Comparison of ENCODE assay signal across 18 cellular contexts in the genomic region with DNA sequence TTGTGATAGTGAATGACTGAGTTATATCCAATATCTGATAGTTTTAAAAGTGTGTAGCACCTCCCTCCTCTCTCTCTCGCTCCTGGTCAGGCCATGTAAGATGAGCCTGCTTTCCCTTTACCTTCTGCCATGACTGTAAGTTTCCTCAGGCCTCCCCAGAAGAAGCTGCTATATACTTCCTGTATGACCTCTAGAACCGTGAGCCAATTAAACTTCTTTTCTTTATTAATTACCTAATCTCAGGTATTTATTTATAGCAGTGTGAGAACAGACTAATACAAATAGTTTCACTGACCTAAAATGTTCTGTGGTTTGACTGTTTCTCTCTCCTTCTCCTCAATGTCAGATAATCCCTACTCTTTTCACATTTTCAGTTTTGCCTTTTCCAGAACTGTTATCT.
DNase-seq lines count a peak whose midpoint lies in the region; ATAC-seq and TF ChIP-seq lines count a peak whose summit lies in the region.
"Had no signal": no experiment of that assay in that cellular context is flagged by ENCODE, and none has a peak within 500 bp of the region (broad histone marks: within the 10 kb centered on the region; RNA-seq: fewer than 3 reads in every experiment).

No MANE protein-coding gene starts in this region.

- H3K27me3 Mint-ChIP-seq in nephron progenitor cell (ENCODE audit: low read depth, poor library complexity): no peaks in the 10 kb centered on the region
- H3K27me3 Mint-ChIP-seq: CD8-positive, alpha-beta memory T cell; IgD-negative memory B cell had no signal

- no peaks in the 10 kb centered on the region for H3K9me3 ChIP-seq in Peyer's patch
- H3K9me3 ChIP-seq: BE2C had no signal

- H3K9me3 Mint-ChIP-seq in nephron progenitor cell: peaks cover 37% of the 10 kb centered on the region

- TF ChIP-seq POLR2A in Peyer's patch (IDR thresholded peaks at IDR 0.05): no peak

- TF ChIP-seq CTCF in KMS-11 (conservative IDR thresholded peaks at IDR 0.05; ENCODE audit: low read depth, low read length) (no peak), nephron progenitor cell (IDR thresholded peaks at IDR 0.05) (no peak), Peyer's patch (IDR thresholded peaks at IDR 0.05) (no peak)

- H3K36me3 Mint-ChIP-seq in nephron progenitor cell (ENCODE audit: low read depth): peaks cover 7% of the 10 kb centered on the region
- H3K36me3 Mint-ChIP-seq: CD4-positive, CD25-positive, alpha-beta regulatory T cell; CD8-positive, alpha-beta memory T cell had no signal

- H3K79me2 ChIP-seq in KMS-11 (ENCODE audit: insufficient read depth, low read depth): no peaks in the 10 kb centered on the region

- peaks cover 38% of the 10 kb centered on the region for H3K4me1 Mint-ChIP-seq in nephron progenitor cell
- H3K4me1 Mint-ChIP-seq: CD8-positive, alpha-beta memory T cell; IgD-negative memory B cell had no signal

- H3K27ac Mint-ChIP-seq in nephron progenitor cell: peak overlapping the region; percentile 91
- H3K27ac Mint-ChIP-seq: CD4-positive, CD25-positive, alpha-beta regulatory T cell; IgD-negative memory B cell had no signal

- H3K4me3 Mint-ChIP-seq in nephron progenitor cell: no peak overlapping the region
- H3K4me3 Mint-ChIP-seq: CD4-positive, CD25-positive, alpha-beta regulatory T cell; CD8-positive, alpha-beta memory T cell; IgD-negative memory B cell had no signal

- no peaks in the 10 kb centered on the region for H3K36me3 ChIP-seq in KMS-11 (ENCODE audit: insufficient read depth)
- no peaks in the 10 kb centered on the region for H3K36me3 ChIP-seq in Peyer's patch
- H3K36me3 ChIP-seq: BE2C had no signal

- H3K27ac ChIP-seq in KMS-11 (no peak overlapping the region), Peyer's patch (no peak overlapping the region)

- no peak overlapping the region for H3K4me3 ChIP-seq in KMS-11 (IDR thresholded peaks at IDR 0.05; ENCODE audit: insufficient read depth, low read depth, low read length)
- H3K4me3 ChIP-seq in Peyer's patch: no peak overlapping the region

- no peaks in the 10 kb centered on the region for H4K20me1 ChIP-seq in KMS-11 (ENCODE audit: insufficient read depth)

- 0 out of 2 replicates have a peak overlapping the region, but pooled peaks have one; percentile 4 for H2AFZ ChIP-seq in KMS-11 (ENCODE audit: low read depth)

- H3K4me2 ChIP-seq in KMS-11: no peak overlapping the region

- DNase-seq in nephron progenitor cell (no peak), Peyer's patch (no peak), NCI-H69 (lab: John Stamatoyannopoulos, UW) (no peak)
- DNase-seq in activated CD8-positive, alpha-beta memory T cell treated with anti-CD3 and anti-CD28 coated beads, Interleukin-2, amount 50 U/mL, for 48 hours: no peak
- DNase-seq: ACHN; BE2C; C1 segment of cervical spinal cord; CD4-positive, CD25-positive, alpha-beta regulatory T cell; CD8-positive, alpha-beta memory T cell; COR-L47; DMS 273 treated with DMSO at 0.1 percent for 48 hours; GOT3; H7; KBM-7 had no signal

- peak; percentile 36 for ATAC-seq in GM18519 (IDR thresholded peaks at IDR 0.05; ENCODE audit: low FRiP score, unreplicated experiment)
- ATAC-seq: HepG2 had no signal

- no peaks in the 10 kb centered on the region for H3K27me3 ChIP-seq in KMS-11 (ENCODE audit: insufficient read depth, low read depth)
- no peaks in the 10 kb centered on the region for H3K27me3 ChIP-seq in Peyer's patch
- H3K27me3 ChIP-seq: BE2C had no signal

- H3K4me1 ChIP-seq in KMS-11 (ENCODE audit: low read depth, poor library complexity, severe bottlenecking) (peaks cover 7% of the 10 kb centered on the region), Peyer's patch (no peaks in the 10 kb centered on the region)
- H3K4me1 ChIP-seq: BE2C had no signal

- no peak overlapping the region for H3K9ac ChIP-seq in KMS-11
